8 cellular contexts compared by ENCODE assay signal in the genomic region with DNA sequence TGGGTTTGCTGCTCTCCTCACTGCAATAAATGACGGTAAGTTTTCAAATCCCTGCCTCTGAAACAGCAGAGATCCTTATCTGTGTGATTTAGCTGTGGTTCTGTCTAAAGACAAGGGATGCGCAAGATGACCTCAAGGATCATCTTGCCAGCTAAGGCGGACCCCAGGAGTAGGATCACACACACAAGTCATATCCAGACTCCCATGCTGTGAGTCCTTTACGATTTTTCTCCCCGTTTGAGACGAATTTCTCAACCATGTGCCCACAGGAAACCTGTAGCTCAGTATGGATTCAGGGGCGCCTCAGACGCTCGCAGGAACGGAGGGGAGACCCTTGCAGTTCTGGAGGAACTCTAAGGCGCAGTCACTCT. TPM values are rescaled to one million over a fixed set of nuclear protein-coding genes. Genes with fewer than 3 reads are reported as not detected.
DNase-seq lines count a peak whose midpoint lies in the region; ATAC-seq, FAIRE-seq and TF ChIP-seq lines count a peak whose summit lies in the region.

No MANE protein-coding gene starts in this region.

- H4K20me1 ChIP-seq in KMS-11 (ENCODE audit: insufficient read depth) (no peaks in the 10 kb centered on the region), astrocyte (ENCODE audit: insufficient read depth, low read length) (peaks cover 45% of the 10 kb centered on the region)

- WGBS in stomach, 5 donors: 0 to 2% (median 1%) methylated on average over 11 of the region's 11 CpGs

- H3K27me3 ChIP-seq in KMS-11 (ENCODE audit: insufficient read depth, low read depth) (no peaks in the 10 kb centered on the region; the same call in 1 of the 2 replicates), astrocyte (ENCODE audit: insufficient read depth, low read length) (no peaks in the 10 kb centered on the region), stomach (no peaks in the 10 kb centered on the region)

- DNase-seq in AG10803 (ENCODE audit: low read depth) (peak; percentile 42), astrocyte (ENCODE audit: low read depth) (peak; percentile 18), kidney (no peak), stomach (no peak), SKM-1 treated with dmso at 0.1 percent for 144 hours (lab: John Stamatoyannopoulos, UW; ENCODE audit: unreplicated experiment) (no peak), NCI-H1048 (lab: John Stamatoyannopoulos, UW) (no peak)

- no peak for FAIRE-seq in astrocyte (lab: Jason Lieb, UNC)
- no peak for FAIRE-seq in kidney (lab: Jason Lieb, UNC)

- H3K27ac Mint-ChIP-seq in astrocyte (ENCODE audit: unreplicated experiment): peak overlapping the region; percentile 66

- TF ChIP-seq POLR2A in stomach (IDR thresholded peaks at IDR 0.05): no peak

- H3K79me2 ChIP-seq in KMS-11 (ENCODE audit: insufficient read depth, low read depth) (peaks cover 24% of the 10 kb centered on the region; the same call in 1 of the 2 replicates), astrocyte (ENCODE audit: insufficient read depth, low read length) (peaks cover 57% of the 10 kb centered on the region)

- H3K4me1 Mint-ChIP-seq in astrocyte (ENCODE audit: low read depth, unreplicated experiment): peaks cover 4% of the 10 kb centered on the region

- H3K4me3 ChIP-seq in AG10803 (ENCODE audit: low read length) (peak overlapping the region; percentile 95), KMS-11 (IDR thresholded peaks at IDR 0.05; ENCODE audit: insufficient read depth, low read depth, low read length) (peak overlapping the region; percentile 89), astrocyte (ENCODE audit: insufficient read depth, low read depth, low read length) (peak overlapping the region; percentile 92), kidney (ENCODE audit: low read length in 2 of 2) (peak overlapping the region; percentile 69 to 85), stomach (peak overlapping the region; percentile 89 to 97 (median 92))

- H3K36me3 Mint-ChIP-seq in astrocyte (ENCODE audit: low read depth, unreplicated experiment): no peaks in the 10 kb centered on the region

- H3K4me3 Mint-ChIP-seq in astrocyte (ENCODE audit: unreplicated experiment): no peak overlapping the region

- H3K27me3 Mint-ChIP-seq in astrocyte (ENCODE audit: low read depth, unreplicated experiment): no peaks in the 10 kb centered on the region

- no peaks in the 10 kb centered on the region for H3K9me3 ChIP-seq in astrocyte (ENCODE audit: insufficient read depth, low read depth, low read length)
- H3K9me3 ChIP-seq in kidney (ENCODE audit: control insufficient read depth in 1 of 2, low read length in 2 of 2): no peaks in the 10 kb centered on the region
- no peaks in the 10 kb centered on the region for H3K9me3 ChIP-seq in stomach

- intact Hi-C loops in kidney (cut with DNase I) (no loop called here), stomach (cut with DNase I; ENCODE audit: low total_unique reads) (no loop called here)

- peak; percentile 9 for ATAC-seq in GM19023 (IDR thresholded peaks at IDR 0.05; ENCODE audit: unreplicated experiment)

- H3K36me3 ChIP-seq in KMS-11 (ENCODE audit: insufficient read depth): no peaks in the 10 kb centered on the region
- no peaks in the 10 kb centered on the region for H3K36me3 ChIP-seq in astrocyte (ENCODE audit: insufficient read depth, low read length)
- no peaks in the 10 kb centered on the region for H3K36me3 ChIP-seq in kidney (ENCODE audit: control insufficient read depth in 1 of 2, insufficient read depth in 2 of 2, low read length in 2 of 2)
- H3K36me3 ChIP-seq in stomach: no peaks in the 10 kb centered on the region

- peak overlapping the region; percentile 81 for H3K4me2 ChIP-seq in KMS-11
- peak overlapping the region; percentile 92 for H3K4me2 ChIP-seq in astrocyte (ENCODE audit: low read length)

- H3K9ac ChIP-seq in KMS-11: peak overlapping the region; percentile 81
- peak overlapping the region; percentile 98 for H3K9ac ChIP-seq in astrocyte (ENCODE audit: low read length)
- peak overlapping the region; percentile 35 to 75 for H3K9ac ChIP-seq in kidney (ENCODE audit: low read length in 2 of 2)

- no peak for TF ChIP-seq EP300 in stomach (IDR thresholded peaks at IDR 0.05)

- H3K27ac ChIP-seq in KMS-11 (peak overlapping the region; percentile 69; the same call in 1 of the 2 replicates), astrocyte (ENCODE audit: low read depth, low read length) (peak overlapping the region; percentile 99), kidney (ENCODE audit: low read depth in 2 of 2, low read length in 2 of 2) (peak overlapping the region in 1 of 2 donors; percentile 95), stomach (peak overlapping the region; percentile 90 to 97 (median 92))

- TF ChIP-seq CTCF in AG10803 (conservative IDR thresholded peaks at IDR 0.05; ENCODE audit: low read length) (no peak), KMS-11 (conservative IDR thresholded peaks at IDR 0.05; ENCODE audit: low read depth, low read length) (no peak), astrocyte (IDR thresholded peaks at IDR 0.05; ENCODE audit: insufficient read depth, low read depth, low read length) (no peak), kidney (IDR thresholded peaks at IDR 0.05; ENCODE audit: borderline replicate concordance, extremely low read depth, insufficient read depth) (no peak), stomach (IDR thresholded peaks at IDR 0.05) (peak in 1 of 7 experiments; percentile 7)

- H3K4me1 ChIP-seq in KMS-11 (ENCODE audit: low read depth, poor library complexity, severe bottlenecking) (peaks cover 16% of the 10 kb centered on the region), astrocyte (ENCODE audit: insufficient read depth, low read length) (peaks cover 16% of the 10 kb centered on the region), kidney (ENCODE audit: control insufficient read depth in 1 of 2, insufficient read depth in 1 of 2, low read depth in 1 of 2, low read length in 2 of 2) (peaks cover 9 to 13% of the 10 kb centered on the region in 2 donors), stomach (peaks cover 14 to 56% (median 42%) of the 10 kb centered on the region in 4 donors)

- H2AFZ ChIP-seq in KMS-11 (ENCODE audit: low read depth) (peak overlapping the region; percentile 87), astrocyte (ENCODE audit: low read depth, low read length) (peak overlapping the region; percentile 97)

- H3K9me3 Mint-ChIP-seq in astrocyte (ENCODE audit: unreplicated experiment): no peaks in the 10 kb centered on the region

RNA-seq across cellular contexts. Expression of a gene that starts 11.1 kb away (rescaled TPM):
- total RNA-seq in astrocyte (206 and 215 TPM in 2 replicates), kidney (134 TPM), stomach (100 to 1,000 TPM in 3 of 5 donors, 10 to 100 TPM in 2; 71.2 to 181 (median 122) TPM)
- polyA plus RNA-seq in kidney (ENCODE audit: insufficient read depth, low read depth, low replicate concordance) (191 TPM), stomach (10 to 100 TPM; 65.8 to 92.6 (median 83.5) TPM)

RNA-seq across cellular contexts. Expression of a gene that starts 30.2 kb away (rescaled TPM):
- 2.1 and 2.5 TPM in 2 replicates for total RNA-seq in astrocyte
- 11.6 TPM for total RNA-seq in kidney
- 8.8 TPM for polyA plus RNA-seq in kidney (ENCODE audit: insufficient read depth, low read depth, low replicate concordance)
- 1 to 10 TPM in 2 of 5 donors, not detected in 3; 2.7 to 3.5 TPM for total RNA-seq in stomach
- polyA plus RNA-seq in stomach: 1 to 10 TPM; 1.7 to 2.2 (median 2.1) TPM

RNA-seq across cellular contexts. Expression of a gene that starts 30.3 kb away (rescaled TPM):
- 14.8 and 17.5 TPM in 2 replicates for total RNA-seq in astrocyte
- total RNA-seq in kidney: 23.3 TPM
- polyA plus RNA-seq in kidney (ENCODE audit: insufficient read depth, low read depth, low replicate concordance): 37.6 TPM
- 1 to 10 TPM in 4 of 5 donors, not detected in 1; 3.5 to 9.8 (median 7.3) TPM for total RNA-seq in stomach
- 10 to 100 TPM; 10.5 to 12.8 (median 12.5) TPM for polyA plus RNA-seq in stomach

RNA-seq across cellular contexts. Expression of a gene that starts 48.0 kb away (rescaled TPM):
- 0.36 and 0.41 TPM in 2 replicates for total RNA-seq in astrocyte
- total RNA-seq in kidney: 5.2 TPM
- polyA plus RNA-seq in kidney (ENCODE audit: insufficient read depth, low read depth, low replicate concordance): 1.1 TPM
- total RNA-seq in stomach: 1 to 10 TPM in 3 of 5 donors, under 1 TPM in 1, not detected in 1; 0.58 to 4.8 (median 3.2) TPM
- under 1 TPM; 0.12 to 0.46 (median 0.38) TPM for polyA plus RNA-seq in stomach

RNA-seq across cellular contexts. Expression of a gene that starts 50.5 kb away (rescaled TPM):
- total RNA-seq in astrocyte: 41.6 and 44.4 TPM in 2 replicates
- 76.4 TPM for total RNA-seq in kidney
- 95.6 TPM for polyA plus RNA-seq in kidney (ENCODE audit: insufficient read depth, low read depth, low replicate concordance)
- total RNA-seq in stomach: 100 to 1,000 TPM in 2 of 5 donors, 10 to 100 TPM in 3; 16.5 to 125 (median 27.4) TPM
- polyA plus RNA-seq in stomach: 10 to 100 TPM; 10.8 to 27.3 (median 23.2) TPM

Comparison
In these comparisons a context has a peak if more than half of its experiments do, and no peak if none do; other contexts are left out.
1. DNase-seq: peak in AG10803 (single experiment) and astrocyte (single experiment); none in kidney (single experiment), stomach (single experiment), SKM-1 treated with dmso at 0.1 percent for 144 hours (single experiment) and NCI-H1048 (single experiment).
2. Peak in every context shown above with its lines, with median percentiles within 50 percentile points of each other: H3K4me3 ChIP-seq and H3K9ac ChIP-seq.